Comparison of ENCODE assay signal across 20 cellular contexts in the genomic region with DNA sequence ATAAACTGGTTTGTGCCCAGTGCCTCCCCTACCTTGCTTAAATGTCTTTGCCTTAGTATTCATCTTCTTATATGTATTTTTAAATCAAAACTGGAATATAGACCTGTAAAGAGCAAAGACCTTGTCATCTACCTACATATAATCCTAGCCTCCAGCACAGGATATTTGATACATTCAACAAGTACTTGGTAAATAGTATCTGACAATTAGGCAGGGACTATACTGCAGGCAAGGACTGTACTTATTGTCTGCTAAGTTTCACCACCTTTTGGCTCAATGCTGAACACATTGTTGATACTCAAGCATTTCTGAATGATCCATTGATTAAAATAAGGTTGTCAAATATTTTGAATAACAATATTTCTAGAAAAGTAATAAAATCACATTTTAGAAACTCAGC.
DNase-seq lines count a peak whose midpoint lies in the region; ATAC-seq lines count a peak whose summit lies in the region.
"Had no signal": no experiment of that assay in that cellular context is flagged by ENCODE, and none has a peak within 500 bp of the region (broad histone marks: within the 10 kb centered on the region; RNA-seq: fewer than 3 reads in every experiment).

No MANE protein-coding gene starts in this region.

- H3K4me1 Mint-ChIP-seq in activated naive CD8-positive, alpha-beta T cell (ENCODE audit: low read depth) = peaks cover 2% of the 10 kb centered on the region
- H3K4me1 Mint-ChIP-seq in activated naive CD8-positive, alpha-beta T cell treated with anti-CD3 and anti-CD28 coated beads for 36 hours = peaks cover 3% of the 10 kb centered on the region
- H3K4me1 Mint-ChIP-seq in T-helper 17 cell = peaks cover 15% of the 10 kb centered on the region

- no peak overlapping the region for H3K4me3 Mint-ChIP-seq in activated naive CD8-positive, alpha-beta T cell
- H3K4me3 Mint-ChIP-seq in activated naive CD8-positive, alpha-beta T cell treated with anti-CD3 and anti-CD28 coated beads for 36 hours = no peak overlapping the region
- H3K4me3 Mint-ChIP-seq in T-helper 17 cell = no peak overlapping the region
- H3K4me3 Mint-ChIP-seq: T-helper 2 cell treated with Interferon-gamma antibody and Interleukin-4, amounts not matched to agents 5 μg/mL and 100 μg/mL, for 36 hours had no signal

- peak overlapping the region; percentile 12 for H3K27ac Mint-ChIP-seq in activated naive CD8-positive, alpha-beta T cell
- H3K27ac Mint-ChIP-seq in activated naive CD8-positive, alpha-beta T cell treated with anti-CD3 and anti-CD28 coated beads for 36 hours = no peak overlapping the region
- H3K27ac Mint-ChIP-seq in T-helper 17 cell = peak overlapping the region; percentile 9
- H3K27ac Mint-ChIP-seq: T-helper 2 cell treated with Interferon-gamma antibody and Interleukin-4, amounts not matched to agents 5 μg/mL and 100 μg/mL, for 36 hours had no signal

- DNase-seq in activated naive CD8-positive, alpha-beta T cell treated with anti-CD3 and anti-CD28 coated beads for 36 hours = no peak
- DNase-seq in NCI-H2107 treated with DMSO at 0.1 percent for 48 hours (lab: John Stamatoyannopoulos, UW; ENCODE audit: unreplicated experiment) (peak; percentile 67), T-helper 17 cell (no peak), HCEC 1CT (no peak), ecto neural progenitor cell (ENCODE audit: low spot score) (no peak)
- DNase-seq: ACHN, COR-L47, DMS79 treated with DMSO at 0.1 percent for 48 hours, GOT3, KG1, NCI-H187, NCI-H526 treated with DMSO at 0.1 percent for 48 hours, SW 1271 had no signal

- no peaks in the 10 kb centered on the region for H3K27me3 Mint-ChIP-seq in activated naive CD8-positive, alpha-beta T cell
- H3K27me3 Mint-ChIP-seq in activated naive CD8-positive, alpha-beta T cell treated with anti-CD3 and anti-CD28 coated beads for 36 hours = no peaks in the 10 kb centered on the region
- no peaks in the 10 kb centered on the region for H3K27me3 Mint-ChIP-seq in T-helper 17 cell

- H3K36me3 Mint-ChIP-seq in activated naive CD8-positive, alpha-beta T cell = peaks cover 13% of the 10 kb centered on the region
- H3K36me3 Mint-ChIP-seq in activated naive CD8-positive, alpha-beta T cell treated with anti-CD3 and anti-CD28 coated beads for 36 hours = peaks cover 23% of the 10 kb centered on the region
- H3K36me3 Mint-ChIP-seq in T-helper 17 cell (ENCODE audit: low read depth) = peaks cover 13% of the 10 kb centered on the region

- H3K9me3 Mint-ChIP-seq in activated naive CD8-positive, alpha-beta T cell (ENCODE audit: low read depth) = no peaks in the 10 kb centered on the region
- peaks cover 2% of the 10 kb centered on the region for H3K9me3 Mint-ChIP-seq in activated naive CD8-positive, alpha-beta T cell treated with anti-CD3 and anti-CD28 coated beads for 36 hours
- H3K9me3 Mint-ChIP-seq: T-helper 2 cell treated with Interferon-gamma antibody and Interleukin-4, amounts not matched to agents 5 μg/mL and 100 μg/mL, for 36 hours had no signal

- ATAC-seq in T-helper 17 cell (no peak), GM18867 (IDR thresholded peaks at IDR 0.05; ENCODE audit: unreplicated experiment) (no peak), HG03354 (IDR thresholded peaks at IDR 0.05; ENCODE audit: poor library complexity, severe bottlenecking, unreplicated experiment) (no peak)
- ATAC-seq: GM12878, HepG2 had no signal

- no peaks in the 10 kb centered on the region for H3K9me3 ChIP-seq in T-helper 17 cell (ENCODE audit: control insufficient read depth, low read length, poor library complexity, severe bottlenecking)
- H3K9me3 ChIP-seq: SJSA1 had no signal
